12 cellular contexts compared by ENCODE assay signal in the genomic region with DNA sequence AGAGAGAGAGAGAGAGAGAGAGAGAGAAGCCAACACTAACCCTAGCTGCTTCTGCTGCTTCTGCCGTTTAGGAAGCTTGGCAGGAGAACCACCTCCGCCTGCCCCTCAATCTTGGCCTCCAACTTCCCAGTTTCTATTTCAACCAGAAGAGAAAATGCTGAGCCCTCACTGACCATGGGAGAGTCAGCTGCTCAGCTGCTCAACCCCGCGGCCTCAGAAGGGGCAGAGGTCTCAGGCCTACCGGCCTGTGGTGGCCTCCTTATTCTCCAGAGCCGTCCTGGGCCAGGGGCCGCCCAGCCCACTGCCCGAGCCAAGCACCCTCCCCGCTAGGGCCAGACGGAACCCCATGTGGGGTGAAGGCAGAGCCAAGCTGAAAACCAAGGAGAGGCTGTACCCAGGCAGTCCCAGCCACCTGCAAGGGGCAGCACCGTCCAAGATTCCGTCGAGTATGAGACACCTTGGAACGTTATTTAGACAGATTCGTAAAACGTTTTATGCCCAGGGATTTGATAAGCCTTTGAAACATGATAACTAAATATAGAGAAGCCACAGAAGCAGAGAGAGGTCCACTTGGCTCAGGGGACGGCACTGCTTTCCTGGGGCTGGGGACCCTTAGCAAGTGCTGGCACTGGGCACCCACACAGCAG.
DNase-seq lines count a peak whose midpoint lies in the region; ATAC-seq lines count a peak whose summit lies in the region.
"Had no signal": no experiment of that assay in that cellular context is flagged by ENCODE, and none has a peak within 500 bp of the region (broad histone marks: within the 10 kb centered on the region; RNA-seq: fewer than 3 reads in every experiment).

No MANE protein-coding gene starts in this region.

- POLR2A ChIA-PET in naive thymus-derived CD4-positive, alpha-beta T cell (lab: Charles Lee): no interaction called here

- H3K27me3 Mint-ChIP-seq in activated T-helper 2 cell treated with anti-CD3 and anti-CD28 coated beads, Interferon-gamma antibody, Interleukin-2, Interleukin-4, amounts not matched to agents 10 μg/mL and 5 μg/mL and 100 μg/mL, durations not matched to agents 14 hours and 24 hours and 36 hours (ENCODE audit: low read depth): no peaks in the 10 kb centered on the region
- peaks cover 0 to 10% (median 0%) of the 10 kb centered on the region in 5 donors for H3K27me3 Mint-ChIP-seq in naive thymus-derived CD4-positive, alpha-beta T cell

- no peak overlapping the region for H3K4me2 ChIP-seq in Karpas-422 (ENCODE audit: low read depth, low read length, poor library complexity, severe bottlenecking)

- no peaks in the 10 kb centered on the region for H3K79me2 ChIP-seq in Karpas-422 (ENCODE audit: low read length)

- intact Hi-C loops in activated T-helper 2 cell treated with anti-CD3 and anti-CD28 coated beads, Interferon-gamma antibody, Interleukin-2, Interleukin-4, amounts not matched to agents 10 μg/mL and 5 μg/mL and 100 μg/mL, durations not matched to agents 14 hours and 24 hours and 36 hours (cut with micrococcal nuclease): no loop called here
- intact Hi-C loops in sciatic nerve (cut with DNase I): no loop called here
- intact Hi-C loops in naive thymus-derived CD4-positive, alpha-beta T cell (cut with micrococcal nuclease): no loop called here

- DNase-seq in Karpas-422 (peak; percentile 2), left lobe of liver (ENCODE audit: low spot score) (peak; percentile 46), sciatic nerve (ENCODE audit: low spot score) (no peak), middle frontal gyrus (ENCODE audit: extremely low spot score, low spot score) (no peak), NCI-H2029 (lab: John Stamatoyannopoulos, UW) (no peak), NCI-H2227 treated with DMSO at 0.1 percent for 48 hours (lab: John Stamatoyannopoulos, UW) (no peak)
- peak; percentile 2 for DNase-seq in activated T-helper 2 cell treated with anti-CD3 and anti-CD28 coated beads, Interferon-gamma antibody, Interleukin-2, Interleukin-4, amounts not matched to agents 10 μg/mL and 5 μg/mL and 100 μg/mL, durations not matched to agents 14 hours and 24 hours and 36 hours (ENCODE audit: low spot score)
- DNase-seq in naive thymus-derived CD4-positive, alpha-beta T cell: no peak
- DNase-seq: Calu3, MG63, NCI-H526 treated with DMSO at 0.1 percent for 48 hours had no signal

- H3K4me1 ChIP-seq in Karpas-422 (ENCODE audit: low read length): no peaks in the 10 kb centered on the region
- no peaks in the 10 kb centered on the region for H3K4me1 ChIP-seq in naive thymus-derived CD4-positive, alpha-beta T cell (ENCODE audit: control insufficient read depth in 2 of 2, insufficient read depth in 2 of 2, low read length in 2 of 2)

- no peaks in the 10 kb centered on the region for H3K36me3 Mint-ChIP-seq in activated T-helper 2 cell treated with anti-CD3 and anti-CD28 coated beads, Interferon-gamma antibody, Interleukin-2, Interleukin-4, amounts not matched to agents 10 μg/mL and 5 μg/mL and 100 μg/mL, durations not matched to agents 14 hours and 24 hours and 36 hours (ENCODE audit: low read depth)
- peaks cover 0 to 2% (median 0%) of the 10 kb centered on the region in 5 donors for H3K36me3 Mint-ChIP-seq in naive thymus-derived CD4-positive, alpha-beta T cell

- H3K9me3 ChIP-seq in Karpas-422 (ENCODE audit: low read length): no peaks in the 10 kb centered on the region
- H3K9me3 ChIP-seq in naive thymus-derived CD4-positive, alpha-beta T cell (ENCODE audit: control insufficient read depth in 2 of 3, low read length in 3 of 3): no peaks in the 10 kb centered on the region
- H3K9me3 ChIP-seq: MG63 had no signal

- H3K9ac ChIP-seq in Karpas-422 (ENCODE audit: low read length): no peak overlapping the region

- H3K9me3 Mint-ChIP-seq in activated T-helper 2 cell treated with anti-CD3 and anti-CD28 coated beads, Interferon-gamma antibody, Interleukin-2, Interleukin-4, amounts not matched to agents 10 μg/mL and 5 μg/mL and 100 μg/mL, durations not matched to agents 14 hours and 24 hours and 36 hours: peaks cover 14% of the 10 kb centered on the region
- H3K9me3 Mint-ChIP-seq in naive thymus-derived CD4-positive, alpha-beta T cell: peaks cover 0 to 14% (median 0%) of the 10 kb centered on the region in 11 donors

- ATAC-seq in left lobe of liver: peak; percentile 35
- peak; percentile 77 for ATAC-seq in sciatic nerve
- no peak for ATAC-seq in naive thymus-derived CD4-positive, alpha-beta T cell

- no peak overlapping the region for H3K4me3 ChIP-seq in Karpas-422 (ENCODE audit: low read length)
- H3K4me3 ChIP-seq in naive thymus-derived CD4-positive, alpha-beta T cell (ENCODE audit: low read length): no peak overlapping the region
- H3K4me3 ChIP-seq: MG63 had no signal

- H3K27ac Mint-ChIP-seq in activated T-helper 2 cell treated with anti-CD3 and anti-CD28 coated beads, Interferon-gamma antibody, Interleukin-2, Interleukin-4, amounts not matched to agents 10 μg/mL and 5 μg/mL and 100 μg/mL, durations not matched to agents 14 hours and 24 hours and 36 hours: no peak overlapping the region
- H3K27ac Mint-ChIP-seq in naive thymus-derived CD4-positive, alpha-beta T cell: peak overlapping the region in 2 of 9 donors; percentile 60 to 69

- H3K27ac ChIP-seq in Karpas-422 (ENCODE audit: low read length): no peak overlapping the region
- H3K27ac ChIP-seq in naive thymus-derived CD4-positive, alpha-beta T cell (ENCODE audit: low read depth, low read length): no peak overlapping the region
- H3K27ac ChIP-seq: epithelial cell of prostate had no signal

- H4K20me1 ChIP-seq in Karpas-422 (ENCODE audit: insufficient read depth, low read depth, low read length): no peaks in the 10 kb centered on the region

- no peaks in the 10 kb centered on the region for H3K4me1 Mint-ChIP-seq in activated T-helper 2 cell treated with anti-CD3 and anti-CD28 coated beads, Interferon-gamma antibody, Interleukin-2, Interleukin-4, amounts not matched to agents 10 μg/mL and 5 μg/mL and 100 μg/mL, durations not matched to agents 14 hours and 24 hours and 36 hours (ENCODE audit: low read depth)
- H3K4me1 Mint-ChIP-seq in naive thymus-derived CD4-positive, alpha-beta T cell: peaks cover 0 to 3% (median 0%) of the 10 kb centered on the region in 7 donors

- no peaks in the 10 kb centered on the region for H3K27me3 ChIP-seq in Karpas-422 (ENCODE audit: low read length)
- no peaks in the 10 kb centered on the region for H3K27me3 ChIP-seq in naive thymus-derived CD4-positive, alpha-beta T cell (ENCODE audit: control insufficient read depth in 2 of 2, insufficient read depth in 2 of 2, low read length in 2 of 2)
- H3K27me3 ChIP-seq: MG63 had no signal

- CTCF ChIA-PET in naive thymus-derived CD4-positive, alpha-beta T cell (lab: Charles Lee): interaction anchor here (0.7 kb wide), 1 partner anchor 361 kb away, joined by 5 read pairs; no protein-coding TSS in a partner anchor

- H3K36me3 ChIP-seq in Karpas-422 (ENCODE audit: insufficient read depth, low read length): no peaks in the 10 kb centered on the region
- H3K36me3 ChIP-seq in naive thymus-derived CD4-positive, alpha-beta T cell (ENCODE audit: control insufficient read depth in 2 of 3, insufficient read depth in 3 of 3, low read length in 3 of 3): no peaks in the 10 kb centered on the region
- H3K36me3 ChIP-seq: MG63 had no signal

- H3K9me2 ChIP-seq in Karpas-422 (replicated peaks; ENCODE audit: insufficient read depth, low read length): no peaks in the 10 kb centered on the region

- H3K4me3 Mint-ChIP-seq in activated T-helper 2 cell treated with anti-CD3 and anti-CD28 coated beads, Interferon-gamma antibody, Interleukin-2, Interleukin-4, amounts not matched to agents 10 μg/mL and 5 μg/mL and 100 μg/mL, durations not matched to agents 14 hours and 24 hours and 36 hours (ENCODE audit: low read depth): no peak overlapping the region
- H3K4me3 Mint-ChIP-seq in naive thymus-derived CD4-positive, alpha-beta T cell: no peak overlapping the region

- H2AFZ ChIP-seq in Karpas-422 (ENCODE audit: low read length): no peak overlapping the region

Comparison
In these comparisons a context has a peak if more than half of its experiments do, and no peak if none do; other contexts are left out.
1. DNase-seq: peak in Karpas-422 (single experiment), activated T-helper 2 cell treated with anti-CD3 and anti-CD28 coated beads, Interferon-gamma antibody, Interleukin-2, Interleukin-4, amounts not matched to agents 10 μg/mL and 5 μg/mL and 100 μg/mL, durations not matched to agents 14 hours and 24 hours and 36 hours (single experiment) and left lobe of liver (single experiment); none in sciatic nerve (single experiment), naive thymus-derived CD4-positive, alpha-beta T cell (0 of 9), middle frontal gyrus (single experiment), NCI-H2029 (single experiment) and NCI-H2227 treated with DMSO at 0.1 percent for 48 hours (single experiment).